ENCODE assay signal across 8 cellular contexts in the genomic region with DNA sequence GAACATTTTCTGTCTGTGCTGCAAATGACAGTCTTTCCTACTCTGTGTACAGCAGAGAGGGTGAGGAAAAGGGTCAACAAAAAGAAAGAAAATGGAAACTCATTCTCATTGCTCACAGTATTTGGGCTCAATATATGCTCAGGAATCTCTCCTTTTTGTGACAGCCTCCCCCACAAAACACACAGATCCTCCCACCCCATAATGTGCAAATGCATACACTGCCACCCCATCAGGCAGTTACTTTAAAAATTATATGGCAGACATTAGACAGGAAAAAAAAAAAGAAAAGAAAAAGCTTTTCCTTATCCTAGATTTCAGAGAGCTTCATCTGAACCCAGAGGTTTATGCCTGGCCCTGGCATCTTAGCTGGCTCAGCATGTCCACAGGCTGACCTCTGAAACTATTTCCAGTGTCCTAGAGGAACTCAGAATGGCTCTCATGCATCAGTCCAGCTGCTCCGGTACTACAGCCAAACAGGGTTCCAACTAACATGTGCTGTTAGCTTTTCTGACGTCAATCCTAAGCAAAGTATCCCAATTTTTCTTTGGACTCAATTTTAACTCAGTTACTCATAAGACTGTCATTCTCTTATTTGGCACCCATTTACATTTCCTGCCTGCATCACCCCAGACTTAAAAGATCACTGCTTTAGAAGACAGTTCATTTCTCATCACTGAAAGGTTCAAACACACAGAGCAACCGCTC.
DNase-seq lines count a peak whose midpoint lies in the region; TF ChIP-seq lines count a peak whose summit lies in the region.

No MANE protein-coding gene starts in this region.

- DNase-seq in Ammon's horn (ENCODE audit: low spot score) = peak; percentile 23
- peak; percentile 57 to 59 for DNase-seq in SJSA1 (ENCODE audit: low read depth in 1 of 2, low spot score in 2 of 2)
- no peak for DNase-seq in esophagus squamous epithelium (lab: John Stamatoyannopoulos, UW)
- no peak for DNase-seq in globus pallidus (ENCODE audit: low spot score)
- DNase-seq in OCI-LY7 (ENCODE audit: low spot score) = no peak
- DNase-seq in activated effector memory CD4-positive, alpha-beta T cell treated with Interleukin-2 at 50 U/mL for 16 hours = no peak
- no peak for DNase-seq in NCI-H2227 treated with DMSO at 0.1 percent for 48 hours (lab: John Stamatoyannopoulos, UW)

- no peak for TF ChIP-seq CTCF in esophagus squamous epithelium (IDR thresholded peaks at IDR 0.05)
- TF ChIP-seq CTCF in neutrophil (IDR thresholded peaks at IDR 0.05) = no peak
- no peak for TF ChIP-seq CTCF in OCI-LY7 (conservative IDR thresholded peaks at IDR 0.05; ENCODE audit: low read length)

- H3K9me2 ChIP-seq in OCI-LY7 (ENCODE audit: insufficient read depth, low read length) = no peaks in the 10 kb centered on the region

- peaks cover 19% of the 10 kb centered on the region for H3K36me3 ChIP-seq in SJSA1
- no peaks in the 10 kb centered on the region for H3K36me3 ChIP-seq in esophagus squamous epithelium
- H3K36me3 ChIP-seq in neutrophil = no peaks in the 10 kb centered on the region
- H3K36me3 ChIP-seq in OCI-LY7 (ENCODE audit: insufficient read depth, low read length) = no peaks in the 10 kb centered on the region

- intact Hi-C loops in esophagus squamous epithelium (cut with DNase I) (no loop called here), OCI-LY7 (cut with micrococcal nuclease; ENCODE audit: unreplicated experiment) (no loop called here)

- no peak overlapping the region for H3K4me3 ChIP-seq in SJSA1
- peak overlapping the region in 1 of 4 donors; percentile 38 for H3K4me3 ChIP-seq in esophagus squamous epithelium
- peak overlapping the region; percentile 35 to 37 for H3K4me3 ChIP-seq in neutrophil (ENCODE audit: low read depth in 1 of 2, low read length in 1 of 2)
- no peak overlapping the region for H3K4me3 ChIP-seq in OCI-LY7 (ENCODE audit: low read depth, low read length, poor library complexity, severe bottlenecking)

- H2AFZ ChIP-seq in OCI-LY7 (ENCODE audit: low read length) = no peak overlapping the region

- no peak overlapping the region for H3K4me2 ChIP-seq in OCI-LY7 (ENCODE audit: low read length)

- 24 to 29% methylated on average over 3 of the region's 3 CpGs for WGBS in esophagus squamous epithelium, 2 donors

- H3K27me3 ChIP-seq in SJSA1 (replicated peaks) = no peaks in the 10 kb centered on the region
- H3K27me3 ChIP-seq in esophagus squamous epithelium = no peaks in the 10 kb centered on the region
- H3K27me3 ChIP-seq in neutrophil = no peaks in the 10 kb centered on the region

- CTCF ChIA-PET in OCI-LY7 (lab: Charles Lee; ENCODE audit: unreplicated experiment) = no interaction called here

- POLR2A ChIA-PET in OCI-LY7 (lab: Charles Lee) = interaction anchor here (0.6 to 6.1 kb wide), 4 partner anchors 11 to 93 kb away, joined by 3 to 42 read pairs (median 4); no protein-coding TSS in a partner anchor

- H4K20me1 ChIP-seq in OCI-LY7 (ENCODE audit: insufficient read depth, low read length) = no peaks in the 10 kb centered on the region; the same call in 1 of the 2 replicates

- H3K79me2 ChIP-seq in OCI-LY7 (ENCODE audit: insufficient read depth, low read depth, low read length) = no peaks in the 10 kb centered on the region

- BruUV-seq in OCI-LY7 (replicated peaks; lab: Mats Ljungman, UMichigan) = no TSS peak

- H3K4me1 ChIP-seq in SJSA1 (replicated peaks) = peaks cover 65% of the 10 kb centered on the region
- peaks cover 20 to 77% (median 53%) of the 10 kb centered on the region in 3 donors for H3K4me1 ChIP-seq in esophagus squamous epithelium
- H3K4me1 ChIP-seq in neutrophil (ENCODE audit: control insufficient read depth in 1 of 2, insufficient read depth in 1 of 2, low read depth in 1 of 2, low read length in 1 of 2) = peaks cover 88 to 93% of the 10 kb centered on the region in 2 experiments
- peaks cover 10% of the 10 kb centered on the region for H3K4me1 ChIP-seq in OCI-LY7 (ENCODE audit: insufficient read depth, low read length, poor library complexity, severe bottlenecking)

- no peak for TF ChIP-seq POLR2A in esophagus squamous epithelium (IDR thresholded peaks at IDR 0.05)

- H3K9me3 ChIP-seq in SJSA1 (replicated peaks) (no peaks in the 10 kb centered on the region), esophagus squamous epithelium (no peaks in the 10 kb centered on the region), neutrophil (no peaks in the 10 kb centered on the region), OCI-LY7 (ENCODE audit: low read length) (no peaks in the 10 kb centered on the region)

- H3K27ac ChIP-seq in SJSA1 (peak overlapping the region; percentile 64), esophagus squamous epithelium (peak overlapping the region; percentile 66 to 90 (median 82)), neutrophil (peak overlapping the region; percentile 89), OCI-LY7 (ENCODE audit: low read depth, low read length, poor library complexity, severe bottlenecking) (no peak overlapping the region)

Comparison
In these comparisons a context has a peak if more than half of its experiments do, and no peak if none do; other contexts are left out.
1. DNase-seq: peak in Ammon's horn (single experiment) and SJSA1 (2 of 2); none in esophagus squamous epithelium (single experiment), globus pallidus (single experiment), OCI-LY7 (single experiment), activated effector memory CD4-positive, alpha-beta T cell treated with Interleukin-2 at 50 U/mL for 16 hours (single experiment) and NCI-H2227 treated with DMSO at 0.1 percent for 48 hours (single experiment).
2. H3K4me3 ChIP-seq: peak in neutrophil (2 of 2); none in SJSA1 (single experiment) and OCI-LY7 (single experiment).